29 cellular contexts compared by ENCODE assay signal in genomic region chr2:58089081-58089480, GRCh38.
"Had no signal": no experiment of that assay in that cellular context is flagged by ENCODE, and none has a peak within 500 bp of the region (broad histone marks: within the 10 kb centered on the region; RNA-seq: fewer than 3 reads in every experiment).

No MANE protein-coding gene starts in this region.

- H3K27ac ChIP-seq: cardiac muscle cell, SJCRH30, SK-N-MC, WERI-Rb-1 had no signal

- H3K4me1 Mint-ChIP-seq: activated CD4-positive, alpha-beta memory T cell treated with anti-CD3 and anti-CD28 coated beads, Interleukin-2, amount 10 ng/mL, durations not matched to agents 7 days and 5 days; activated CD8-positive, alpha-beta memory T cell treated with anti-CD3 and anti-CD28 coated beads, Interleukin-2, amount 10 ng/mL, durations not matched to agents 7 days and 5 days; activated naive CD4-positive, alpha-beta T cell treated with anti-CD3 and anti-CD28 coated beads, Interleukin-2, amount 10 ng/mL, durations not matched to agents 7 days and 5 days had no signal

- H3K4me3 Mint-ChIP-seq: activated CD4-positive, alpha-beta memory T cell treated with anti-CD3 and anti-CD28 coated beads, Interleukin-2, amount 10 ng/mL, durations not matched to agents 7 days and 5 days; activated CD8-positive, alpha-beta memory T cell treated with anti-CD3 and anti-CD28 coated beads, Interleukin-2, amount 10 ng/mL, durations not matched to agents 7 days and 5 days; activated naive CD4-positive, alpha-beta T cell treated with anti-CD3 and anti-CD28 coated beads, Interleukin-2, amount 10 ng/mL, durations not matched to agents 7 days and 5 days; activated naive CD8-positive, alpha-beta T cell; activated naive CD8-positive, alpha-beta T cell treated with anti-CD3 and anti-CD28 coated beads, Interleukin-2, amount 50 U/mL, for 24 hours; central memory CD8-positive, alpha-beta T cell had no signal

- ATAC-seq: activated CD8-positive, alpha-beta memory T cell treated with anti-CD3 and anti-CD28 coated beads, Interleukin-2, amount 10 ng/mL, durations not matched to agents 7 days and 5 days; activated naive CD8-positive, alpha-beta T cell treated with anti-CD3 and anti-CD28 coated beads, Interleukin-2, amount 50 U/mL, for 24 hours; Panc1 had no signal

- H3K27ac Mint-ChIP-seq: activated CD4-positive, alpha-beta memory T cell treated with anti-CD3 and anti-CD28 coated beads, Interleukin-2, amount 10 ng/mL, durations not matched to agents 7 days and 5 days; activated CD8-positive, alpha-beta memory T cell treated with anti-CD3 and anti-CD28 coated beads, Interleukin-2, amount 10 ng/mL, durations not matched to agents 7 days and 5 days; activated naive CD4-positive, alpha-beta T cell treated with anti-CD3 and anti-CD28 coated beads, Interleukin-2, amount 10 ng/mL, durations not matched to agents 7 days and 5 days; activated naive CD8-positive, alpha-beta T cell; activated naive CD8-positive, alpha-beta T cell treated with anti-CD3 and anti-CD28 coated beads, Interleukin-2, amount 50 U/mL, for 24 hours had no signal

- H3K27me3 Mint-ChIP-seq: activated CD4-positive, alpha-beta memory T cell treated with anti-CD3 and anti-CD28 coated beads, Interleukin-2, amount 10 ng/mL, durations not matched to agents 7 days and 5 days; activated CD8-positive, alpha-beta memory T cell treated with anti-CD3 and anti-CD28 coated beads, Interleukin-2, amount 10 ng/mL, durations not matched to agents 7 days and 5 days; activated naive CD4-positive, alpha-beta T cell treated with anti-CD3 and anti-CD28 coated beads, Interleukin-2, amount 10 ng/mL, durations not matched to agents 7 days and 5 days; activated naive CD8-positive, alpha-beta T cell; activated naive CD8-positive, alpha-beta T cell treated with anti-CD3 and anti-CD28 coated beads, Interleukin-2, amount 50 U/mL, for 24 hours; central memory CD8-positive, alpha-beta T cell had no signal

- H3K4me1 ChIP-seq: SJCRH30 had no signal

- H3K9me3 Mint-ChIP-seq: activated naive CD8-positive, alpha-beta T cell treated with anti-CD3 and anti-CD28 coated beads, Interleukin-2, amount 50 U/mL, for 24 hours; central memory CD8-positive, alpha-beta T cell had no signal

- DNase-seq: activated CD4-positive, alpha-beta memory T cell treated with anti-CD3 and anti-CD28 coated beads, Interleukin-2, amount 10 ng/mL, durations not matched to agents 7 days and 5 days; activated CD4-positive, alpha-beta T cell treated with anti-CD3 and anti-CD28 coated beads for 1 hour; activated CD4-positive, alpha-beta T cell treated with anti-CD3 and anti-CD28 coated beads for 48 hours; activated CD4-positive, CD25-positive, alpha-beta regulatory T cell; activated CD8-positive, alpha-beta memory T cell treated with anti-CD3 and anti-CD28 coated beads for 24 hours; activated CD8-positive, alpha-beta memory T cell treated with anti-CD3 and anti-CD28 coated beads, Interleukin-2, amount 10 ng/mL, durations not matched to agents 7 days and 5 days; activated CD8-positive, alpha-beta memory T cell treated with anti-CD3 and anti-CD28 coated beads, Interleukin-2, amount 50 U/mL, for 48 hours; activated effector memory CD4-positive, alpha-beta T cell treated with Interleukin-2 at 50 U/mL for 16 hours; activated naive CD4-positive, alpha-beta T cell treated with anti-CD3 and anti-CD28 coated beads, Interleukin-2, amount 10 ng/mL, durations not matched to agents 7 days and 5 days; activated naive CD8-positive, alpha-beta T cell treated with anti-CD3 and anti-CD28 coated beads, Interleukin-2, amount 50 U/mL, for 24 hours; activated T-cell treated with anti-CD3 and anti-CD28 coated beads, Interleukin-2, amount 50 U/mL, for 48 hours; amniotic stem cell; aorta; NCI-H1105; NCI-H1417 treated with DMSO at 0.1 percent for 48 hours; NCI-H1930; NCI-H2081 treated with DMSO at 0.1 percent for 48 hours; NCI-H226; NCI-H446 treated with DMSO at 0.1 percent for 48 hours; NCI-H524; SHP77; SJCRH30; T1000; WERI-Rb-1 had no signal

- H3K9me3 ChIP-seq: SJCRH30 had no signal

- H3K4me3 ChIP-seq: cardiac muscle cell, SJCRH30, SK-N-MC had no signal

- H3K36me3 ChIP-seq: SJCRH30, WERI-Rb-1 had no signal

- H3K27me3 ChIP-seq: cardiac muscle cell, SJCRH30 had no signal
